In genomic region chr3:149625795-149626194, GRCh38 we compare ENCODE assay signal across 1 cellular context.
TF ChIP-seq lines count a peak whose summit lies in the region.

No MANE protein-coding gene starts in this region.

TF ChIP-seq in WTC11, 78 proteins besides CTCF, POLR2A, EP300 and RAD21 (continued from another document):
- TF ChIP-seq ZNF512 (CRISPR knock-in tag; IDR thresholded peaks at IDR 0.05; ENCODE audit: borderline replicate concordance) = no peak
- TF ChIP-seq ZNF219 (CRISPR knock-in tag; IDR thresholded peaks at IDR 0.05; ENCODE audit: borderline replicate concordance) = no peak
- TF ChIP-seq, protein P1, sequence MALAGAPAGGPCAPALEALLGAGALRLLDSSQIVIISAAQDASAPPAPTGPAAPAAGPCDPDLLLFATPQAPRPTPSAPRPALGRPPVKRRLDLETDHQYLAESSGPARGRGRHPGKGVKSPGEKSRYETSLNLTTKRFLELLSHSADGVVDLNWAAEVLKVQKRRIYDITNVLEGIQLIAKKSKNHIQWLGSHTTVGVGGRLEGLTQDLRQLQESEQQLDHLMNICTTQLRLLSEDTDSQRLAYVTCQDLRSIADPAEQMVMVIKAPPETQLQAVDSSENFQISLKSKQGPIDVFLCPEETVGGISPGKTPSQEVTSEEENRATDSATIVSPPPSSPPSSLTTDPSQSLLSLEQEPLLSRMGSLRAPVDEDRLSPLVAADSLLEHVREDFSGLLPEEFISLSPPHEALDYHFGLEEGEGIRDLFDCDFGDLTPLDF (CRISPR knock-in tag; IDR thresholded peaks at IDR 0.05) = no peak
- TF ChIP-seq GTF2I (CRISPR knock-in tag; conservative IDR thresholded peaks at IDR 0.05) = no peak
- TF ChIP-seq, protein P2, sequence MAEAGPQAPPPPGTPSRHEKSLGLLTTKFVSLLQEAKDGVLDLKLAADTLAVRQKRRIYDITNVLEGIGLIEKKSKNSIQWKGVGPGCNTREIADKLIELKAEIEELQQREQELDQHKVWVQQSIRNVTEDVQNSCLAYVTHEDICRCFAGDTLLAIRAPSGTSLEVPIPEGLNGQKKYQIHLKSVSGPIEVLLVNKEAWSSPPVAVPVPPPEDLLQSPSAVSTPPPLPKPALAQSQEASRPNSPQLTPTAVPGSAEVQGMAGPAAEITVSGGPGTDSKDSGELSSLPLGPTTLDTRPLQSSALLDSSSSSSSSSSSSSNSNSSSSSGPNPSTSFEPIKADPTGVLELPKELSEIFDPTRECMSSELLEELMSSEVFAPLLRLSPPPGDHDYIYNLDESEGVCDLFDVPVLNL (CRISPR knock-in tag; IDR thresholded peaks at IDR 0.05; ENCODE audit: borderline replicate concordance, low read depth) = no peak
- TF ChIP-seq NR1H2 (CRISPR knock-in tag; IDR thresholded peaks at IDR 0.05) = no peak
- no peak for TF ChIP-seq FOXJ3 (CRISPR knock-in tag; IDR thresholded peaks at IDR 0.05; ENCODE audit: borderline replicate concordance)
- TF ChIP-seq CBFB (CRISPR knock-in tag; IDR thresholded peaks at IDR 0.05; ENCODE audit: low read depth) = no peak
- no peak for TF ChIP-seq ZNF138 (CRISPR knock-in tag; conservative IDR thresholded peaks at IDR 0.05)
- TF ChIP-seq, protein P3, sequence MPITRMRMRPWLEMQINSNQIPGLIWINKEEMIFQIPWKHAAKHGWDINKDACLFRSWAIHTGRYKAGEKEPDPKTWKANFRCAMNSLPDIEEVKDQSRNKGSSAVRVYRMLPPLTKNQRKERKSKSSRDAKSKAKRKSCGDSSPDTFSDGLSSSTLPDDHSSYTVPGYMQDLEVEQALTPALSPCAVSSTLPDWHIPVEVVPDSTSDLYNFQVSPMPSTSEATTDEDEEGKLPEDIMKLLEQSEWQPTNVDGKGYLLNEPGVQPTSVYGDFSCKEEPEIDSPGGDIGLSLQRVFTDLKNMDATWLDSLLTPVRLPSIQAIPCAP (CRISPR knock-in tag; IDR thresholded peaks at IDR 0.05) = no peak
- TF ChIP-seq CREB1 (CRISPR knock-in tag; IDR thresholded peaks at IDR 0.05) = no peak
- TF ChIP-seq GRHL2 (CRISPR knock-in tag; IDR thresholded peaks at IDR 0.05; ENCODE audit: insufficient replicate concordance, severe bottlenecking) = no peak
- TF ChIP-seq FOXP4 (CRISPR knock-in tag; IDR thresholded peaks at IDR 0.05) = no peak
- TF ChIP-seq SOX15 (CRISPR knock-in tag; IDR thresholded peaks at IDR 0.05) = no peak
